ENCODE assay signal across 17 cellular contexts in the genomic region with DNA sequence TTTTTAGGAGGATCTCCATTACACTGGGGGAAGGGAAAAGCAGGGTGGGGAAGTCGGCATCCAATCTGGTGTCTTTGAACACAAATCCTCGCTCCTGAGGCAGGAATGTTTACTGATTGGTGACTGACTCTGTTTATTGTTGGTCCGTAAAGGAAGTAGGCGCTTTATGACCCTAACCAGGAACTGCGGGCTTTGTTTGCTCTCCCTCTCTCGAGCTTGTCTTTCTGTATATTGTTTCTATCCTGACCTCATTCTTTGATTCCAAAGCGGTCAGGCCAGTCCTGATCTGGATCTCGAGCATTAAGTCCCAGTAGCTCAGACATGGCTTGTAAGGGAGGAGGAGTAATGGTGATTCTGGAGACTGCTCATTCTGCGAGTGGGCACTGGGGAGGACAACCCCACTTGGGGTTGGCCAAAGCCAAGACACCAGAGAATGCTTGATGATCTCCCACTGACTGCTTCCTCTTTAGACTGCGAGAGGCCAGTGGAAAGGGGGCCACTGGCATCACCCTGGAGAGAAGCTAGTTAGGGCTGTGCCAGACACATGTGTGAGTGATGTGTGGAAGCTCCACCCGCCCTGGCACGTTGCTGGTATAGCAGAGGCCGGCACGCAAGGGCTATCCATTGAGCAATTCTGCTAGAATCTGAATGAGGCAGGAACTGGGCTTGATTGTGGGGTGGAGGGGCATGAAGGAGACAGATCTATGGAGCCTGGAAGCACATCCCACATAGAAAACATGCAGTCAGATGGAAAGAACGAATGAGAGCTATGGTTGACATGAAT.
DNase-seq lines count a peak whose midpoint lies in the region; ATAC-seq and TF ChIP-seq lines count a peak whose summit lies in the region.
"Had no signal": no experiment of that assay in that cellular context is flagged by ENCODE, and none has a peak within 500 bp of the region (broad histone marks: within the 10 kb centered on the region; RNA-seq: fewer than 3 reads in every experiment).

No MANE protein-coding gene starts in this region.

- TF ChIP-seq POLR2A in tibial nerve (IDR thresholded peaks at IDR 0.05) (no peak), body of pancreas (IDR thresholded peaks at IDR 0.05) (no peak)

- no peak overlapping the region for H3K4me2 ChIP-seq in mammary epithelial cell (ENCODE audit: insufficient read depth, low read depth, low read length)

- H3K79me2 ChIP-seq in mammary epithelial cell (ENCODE audit: insufficient read depth, low read length) = no peaks in the 10 kb centered on the region
- H3K79me2 ChIP-seq: parathyroid adenoma had no signal

- H3K9me3 ChIP-seq in mammary epithelial cell (replicated peaks; ENCODE audit: insufficient read depth, low read length) = no peaks in the 10 kb centered on the region
- no peaks in the 10 kb centered on the region for H3K9me3 ChIP-seq in tibial nerve
- no peaks in the 10 kb centered on the region for H3K9me3 ChIP-seq in body of pancreas
- H3K9me3 ChIP-seq: left ventricle myocardium inferior had no signal

- no peaks in the 10 kb centered on the region for H4K20me1 ChIP-seq in mammary epithelial cell (ENCODE audit: insufficient read depth, low read length)

- CTCF ChIA-PET in MCF 10A (lab: Yijun Ruan, JAX) (interaction anchor here (0.6 kb wide), 1 partner anchor 87 kb away, joined by 3 read pairs; no protein-coding TSS in a partner anchor), mammary epithelial cell (lab: Charles Lee; ENCODE audit: low non-redundant PET) (interaction anchor here (0.6 kb wide), 1 partner anchor 294 kb away, joined by 4 read pairs; no protein-coding TSS in a partner anchor), HEK293T (lab: Yijun Ruan, JAX) (no interaction called here)

- H3K4me3 Mint-ChIP-seq in MCF 10A (ENCODE audit: unreplicated experiment) = no peak overlapping the region
- no peak overlapping the region for H3K4me3 Mint-ChIP-seq in mesothelial cell of epicardium
- H3K4me3 Mint-ChIP-seq: T-helper 1 cell treated with Interleukin-12 subunit alpha and Interleukin-12 subunit beta and Interleukin-4 antibody, amounts not matched to agents 30 μg/mL and 1 μg/mL, for 36 hours had no signal

- H3K27me3 ChIP-seq in mammary epithelial cell (ENCODE audit: insufficient read depth, low read length) = no peaks in the 10 kb centered on the region
- H3K27me3 ChIP-seq in tibial nerve = no peaks in the 10 kb centered on the region
- no peaks in the 10 kb centered on the region for H3K27me3 ChIP-seq in body of pancreas

- TF ChIP-seq CTCF in MCF 10A (IDR thresholded peaks at IDR 0.05; ENCODE audit: unreplicated experiment) = no peak
- TF ChIP-seq CTCF in mammary epithelial cell (conservative IDR thresholded peaks at IDR 0.05 in 1 of 2, IDR thresholded peaks at IDR 0.05 in 1 of 2; ENCODE audit: extremely low read depth in 1 of 2, insufficient read depth in 1 of 2, low read depth in 1 of 2, low read length in 2 of 2) = no peak
- TF ChIP-seq CTCF in tibial nerve (IDR thresholded peaks at IDR 0.05) = no peak
- no peak for TF ChIP-seq CTCF in body of pancreas (IDR thresholded peaks at IDR 0.05)
- no peak for TF ChIP-seq CTCF in mesothelial cell of epicardium (IDR thresholded peaks at IDR 0.05; ENCODE audit: unreplicated experiment)

- no peak for ATAC-seq in body of pancreas
- ATAC-seq: activated CD4-positive, CD25-positive, alpha-beta regulatory T cell treated with anti-CD3 and anti-CD28 coated beads, Interleukin-2, amount 50 U/mL, for 24 hours; GM12878 had no signal

- 77% methylated on average over 9 of the region's 15 CpGs for WGBS in mammary epithelial cell (ENCODE audit: low coverage, missing lambda C conversion rate)
- 62 to 72% methylated on average over 15 of the region's 15 CpGs for WGBS in tibial nerve, 2 donors
- 70 to 71% methylated on average over 15 of the region's 15 CpGs for WGBS in body of pancreas, 2 donors

- H3K4me3 ChIP-seq in mammary epithelial cell (replicated peaks in 1 of 3; ENCODE audit: insufficient read depth in 1 of 3, low read depth in 2 of 3, low read length in 3 of 3) (no peak overlapping the region), tibial nerve (no peak overlapping the region), body of pancreas (no peak overlapping the region)
- H3K4me3 ChIP-seq: GM12878, left ventricle myocardium inferior had no signal

- no peak overlapping the region for H3K9ac ChIP-seq in mammary epithelial cell (ENCODE audit: insufficient read depth, low read length)
- H3K9ac ChIP-seq: parathyroid adenoma had no signal

- H3K9me3 Mint-ChIP-seq in MCF 10A (ENCODE audit: unreplicated experiment) (no peaks in the 10 kb centered on the region), mesothelial cell of epicardium (no peaks in the 10 kb centered on the region)
- H3K9me3 Mint-ChIP-seq: T-helper 1 cell treated with Interleukin-12 subunit alpha and Interleukin-12 subunit beta and Interleukin-4 antibody, amounts not matched to agents 30 μg/mL and 1 μg/mL, for 36 hours had no signal

- no peak overlapping the region for H2AFZ ChIP-seq in mammary epithelial cell (ENCODE audit: low read depth, low read length)
- H2AFZ ChIP-seq: parathyroid adenoma had no signal

- dilution Hi-C loops in mammary epithelial cell (cut with HindIII; ENCODE audit: low sequenced_read_pairs) = no loop called here

- H3K36me3 Mint-ChIP-seq in MCF 10A (ENCODE audit: insufficient read depth, unreplicated experiment) (no peaks in the 10 kb centered on the region), mesothelial cell of epicardium (no peaks in the 10 kb centered on the region)

- intact Hi-C loops in MCF 10A (cut with micrococcal nuclease) = no loop called here
- intact Hi-C loops in mammary epithelial cell (cut with micrococcal nuclease) = no loop called here
- intact Hi-C loops in body of pancreas (cut with DNase I) = no loop called here

- H3K27me3 Mint-ChIP-seq in MCF 10A (ENCODE audit: insufficient read depth, unreplicated experiment) (no peaks in the 10 kb centered on the region), mesothelial cell of epicardium (ENCODE audit: low read depth) (peaks cover 6% of the 10 kb centered on the region)

- no peak for TF ChIP-seq EP300 in tibial nerve (IDR thresholded peaks at IDR 0.05)

- POLR2A ChIA-PET in MCF 10A (lab: Yijun Ruan, JAX) (no interaction called here), HEK293T (lab: Yijun Ruan, JAX) (no interaction called here)

- peak; percentile 31 for DNase-seq in MCF 10A (ENCODE audit: unreplicated experiment)
- DNase-seq in mammary epithelial cell = no peak
- peak; percentile 91 for DNase-seq in NCI-H2196 treated with DMSO at 0.1 percent for 48 hours (lab: John Stamatoyannopoulos, UW; ENCODE audit: unreplicated experiment)
- DNase-seq in epithelial cell of prostate (ENCODE audit: low read depth, low spot score) = peak; percentile 27
- no peak for DNase-seq in tibial nerve (ENCODE audit: low spot score in 2 of 2)
- no peak for DNase-seq in HEK293T (ENCODE audit: extremely low spot score)
- no peak for DNase-seq in body of pancreas
- no peak for DNase-seq in mesothelial cell of epicardium (ENCODE audit: low spot score in 2 of 2, unreplicated experiment in 2 of 2)
- DNase-seq: Kasumi-1; left ventricle myocardium inferior; NCI-H1694 treated with DMSO at 0.1 percent for 48 hours; stimulated activated CD4-positive, alpha-beta T cell treated with anti-CD3 and anti-CD28 coated beads, Interleukin-12 subunit alpha, Interleukin-12 subunit beta, amount 100 ng/mL, for 4 hours; stimulated activated naive CD4-positive, alpha-beta T cell treated with Interleukin-2 at 50 U/mL for 16 hours had no signal

- H3K4me1 Mint-ChIP-seq in MCF 10A (ENCODE audit: insufficient read depth, unreplicated experiment) (no peaks in the 10 kb centered on the region), mesothelial cell of epicardium (no peaks in the 10 kb centered on the region)

- no peak overlapping the region for H3K27ac ChIP-seq in mammary epithelial cell (ENCODE audit: insufficient read depth, low read depth, low read length)
- H3K27ac ChIP-seq in epithelial cell of prostate = no peak overlapping the region
- no peak overlapping the region for H3K27ac ChIP-seq in tibial nerve
- H3K27ac ChIP-seq in body of pancreas = no peak overlapping the region
- H3K27ac ChIP-seq: left ventricle myocardium inferior, parathyroid adenoma had no signal

- in situ Hi-C loops in mammary epithelial cell (cut with MboI; ENCODE audit: low sequenced_read_pairs in 2 of 2) = no loop called here

- H3K4me1 ChIP-seq in mammary epithelial cell (ENCODE audit: insufficient read depth, low read length) (no peaks in the 10 kb centered on the region), tibial nerve (peaks cover 0 to 44% (median 0%) of the 10 kb centered on the region in 4 donors), body of pancreas (peaks cover 14% of the 10 kb centered on the region)
- H3K4me1 ChIP-seq: left ventricle myocardium inferior, parathyroid adenoma had no signal

- no peaks in the 10 kb centered on the region for H3K36me3 ChIP-seq in mammary epithelial cell (ENCODE audit: insufficient read depth, low read length)
- no peaks in the 10 kb centered on the region for H3K36me3 ChIP-seq in tibial nerve
- H3K36me3 ChIP-seq in body of pancreas (replicated peaks in 1 of 2; ENCODE audit: insufficient read depth in 1 of 2, low read depth in 2 of 2) = no peaks in the 10 kb centered on the region
- H3K36me3 ChIP-seq: left ventricle myocardium inferior had no signal

- H3K27ac Mint-ChIP-seq in MCF 10A (ENCODE audit: low read depth, unreplicated experiment) (no peak overlapping the region), mesothelial cell of epicardium (no peak overlapping the region)
- H3K27ac Mint-ChIP-seq: T-helper 1 cell treated with Interleukin-12 subunit alpha and Interleukin-12 subunit beta and Interleukin-4 antibody, amounts not matched to agents 30 μg/mL and 1 μg/mL, for 36 hours had no signal

- BruUV-seq in MCF 10A (replicated peaks; lab: Mats Ljungman, UMichigan) (no TSS peak), mammary epithelial cell (replicated peaks; lab: Mats Ljungman, UMichigan) (no TSS peak)

TF ChIP-seq in HEK293T, 16 proteins besides CTCF, POLR2A, EP300 and RAD21 (continues in another document):
- TF ChIP-seq NFRKB (IDR thresholded peaks at IDR 0.05) (no peak), LEF1 (IDR thresholded peaks at IDR 0.05; ENCODE audit: borderline replicate concordance) (no peak), CTBP1 (IDR thresholded peaks at IDR 0.05; ENCODE audit: borderline replicate concordance) (no peak), FOXM1 (IDR thresholded peaks at IDR 0.05; ENCODE audit: borderline replicate concordance) (no peak), PKNOX1 (IDR thresholded peaks at IDR 0.05) (no peak), FOXK2 (IDR thresholded peaks at IDR 0.05) (no peak), SP1 (IDR thresholded peaks at IDR 0.05) (no peak), L3MBTL2 (conservative IDR thresholded peaks at IDR 0.05) (no peak)

Comparison
In these comparisons a context has a peak if more than half of its experiments do, and no peak if none do; other contexts are left out.
1. DNase-seq: peak in MCF 10A (single experiment), NCI-H2196 treated with DMSO at 0.1 percent for 48 hours (single experiment) and epithelial cell of prostate (single experiment); none in mammary epithelial cell (single experiment), tibial nerve (0 of 2), HEK293T (single experiment), body of pancreas (0 of 4) and mesothelial cell of epicardium (0 of 2).